42 cellular contexts compared by ENCODE assay signal in genomic region chr22:22833488-22833887, GRCh38. TPM values are rescaled to one million over a fixed set of nuclear protein-coding genes. Genes with fewer than 3 reads are reported as not detected.
"Had no signal": no experiment of that assay in that cellular context is flagged by ENCODE, and none has a peak within 500 bp of the region (broad histone marks: within the 10 kb centered on the region; RNA-seq: fewer than 3 reads in every experiment).

No MANE protein-coding gene starts in this region.

- H3K36me3 ChIP-seq: adrenal gland, ascending aorta, brain microvascular endothelial cell, breast epithelium, cardiac muscle cell had no signal

- H3K27ac ChIP-seq: adrenal gland, ascending aorta, body of pancreas, brain microvascular endothelial cell, breast epithelium, cardiac muscle cell had no signal

- H3K4me1 Mint-ChIP-seq: activated T-helper 17 cell treated with anti-CD3 and anti-CD28 coated beads, Interleukin-2, amount 50 U/mL, for 72 hours; brain had no signal

- H3K9me3 Mint-ChIP-seq: activated naive CD8-positive, alpha-beta T cell treated with anti-CD3 and anti-CD28 coated beads, Interleukin-2, amount 50 U/mL, for 24 hours; activated T-cell treated with anti-CD3 and anti-CD28 coated beads, Interleukin-2, amount 50 U/mL, for 24 hours; activated T-helper 2 cell treated with anti-CD3 and anti-CD28 coated beads, Interferon-gamma antibody, Interleukin-2, Interleukin-4, amounts not matched to agents 10 μg/mL and 5 μg/mL and 100 μg/mL, durations not matched to agents 14 hours and 24 hours and 36 hours had no signal

- DNase-seq: activated effector memory CD4-positive, alpha-beta T cell treated with anti-CD3 and anti-CD28 coated beads, Interleukin-2, amount 50 U/mL, for 16 hours; activated effector memory CD4-positive, alpha-beta T cell treated with Interleukin-2 at 50 U/mL for 16 hours; activated gamma-delta T cell; activated gamma-delta T cell treated with Interleukin-2 at 50 U/mL for 16 hours; activated naive CD4-positive, alpha-beta T cell; activated naive CD4-positive, alpha-beta T cell treated with anti-CD3 and anti-CD28 coated beads for 36 hours; activated naive CD4-positive, alpha-beta T cell treated with anti-CD3 and anti-CD28 coated beads, Interleukin-2, amount 10 ng/mL, durations not matched to agents 7 days and 5 days; activated naive CD4-positive, alpha-beta T cell treated with anti-CD3 and anti-CD28 coated beads, Interleukin-2, amount 50 U/mL, for 16 hours; activated naive CD4-positive, alpha-beta T cell treated with Interleukin-2 at 50 U/mL for 16 hours; activated naive CD8-positive, alpha-beta T cell treated with anti-CD3 and anti-CD28 coated beads for 36 hours; activated naive CD8-positive, alpha-beta T cell treated with anti-CD3 and anti-CD28 coated beads, Interleukin-2, amount 10 ng/mL, durations not matched to agents 7 days and 5 days; activated naive CD8-positive, alpha-beta T cell treated with anti-CD3 and anti-CD28 coated beads, Interleukin-2, amount 50 U/mL, for 24 hours; activated T-cell treated with anti-CD3 and anti-CD28 coated beads, Interleukin-2, amount 50 U/mL, for 1 hour; activated T-cell treated with anti-CD3 and anti-CD28 coated beads, Interleukin-2, amount 50 U/mL, for 24 hours; activated T-cell treated with anti-CD3 and anti-CD28 coated beads, Interleukin-2, amount 50 U/mL, for 4 hours; activated T-cell treated with anti-CD3 and anti-CD28 coated beads, Interleukin-2, amount 50 U/mL, for 48 hours; activated T-cell treated with anti-CD3 and anti-CD28 coated beads, Interleukin-2, amount 50 U/mL, for 72 hours; adrenal gland; amniotic stem cell; amygdala; anterior cingulate cortex; aorta; body of pancreas; brain microvascular endothelial cell; caudate nucleus; central memory CD4-positive, alpha-beta T cell; cerebellar nuclear complex had no signal

- H3K27ac Mint-ChIP-seq: activated naive CD4-positive, alpha-beta T cell treated with anti-CD3 and anti-CD28 coated beads for 36 hours; activated naive CD4-positive, alpha-beta T cell treated with anti-CD3 and anti-CD28 coated beads, Interleukin-2, amount 10 ng/mL, durations not matched to agents 7 days and 5 days; activated naive CD4-positive, alpha-beta T cell treated with anti-CD3 and anti-CD28 coated beads, Interleukin-2, amount 50 U/mL, for 24 hours; activated naive CD4-positive, alpha-beta T cell treated with anti-CD3 and anti-CD28 coated beads, Interleukin-2, amount 50 U/mL, for 72 hours; activated naive CD8-positive, alpha-beta T cell; activated naive CD8-positive, alpha-beta T cell treated with anti-CD3 and anti-CD28 coated beads for 36 hours; activated naive CD8-positive, alpha-beta T cell treated with anti-CD3 and anti-CD28 coated beads, Interleukin-2, amount 10 ng/mL, durations not matched to agents 7 days and 5 days; activated naive CD8-positive, alpha-beta T cell treated with anti-CD3 and anti-CD28 coated beads, Interleukin-2, amount 50 U/mL, for 24 hours; activated T-cell treated with anti-CD3 and anti-CD28 coated beads, Interleukin-2, amount 50 U/mL, for 24 hours; activated T-cell treated with anti-CD3 and anti-CD28 coated beads, Interleukin-2, amount 50 U/mL, for 72 hours; activated T-helper 1 cell treated with anti-CD3 and anti-CD28 coated beads, Interleukin-12 subunit alpha, Interleukin-12 subunit beta, Interleukin-2, Interleukin-4 antibody, amounts not matched to agents 30 ng/mL and 10 ng/mL and 1 ng/mL, durations not matched to agents 14 hours and 24 hours and 36 hours; activated T-helper 17 cell treated with anti-CD3 and anti-CD28 coated beads, Interleukin-2, amount 50 U/mL, for 72 hours; activated T-helper 2 cell treated with anti-CD3 and anti-CD28 coated beads, Interferon-gamma antibody, Interleukin-2, Interleukin-4, amounts not matched to agents 10 μg/mL and 5 μg/mL and 100 μg/mL, durations not matched to agents 14 hours and 24 hours and 36 hours; brain had no signal

- H3K4me1 ChIP-seq: adrenal gland, ascending aorta, body of pancreas, breast epithelium had no signal

- H3K27me3 ChIP-seq: adrenal gland, ascending aorta, body of pancreas, breast epithelium, cardiac muscle cell had no signal

- H3K9me3 ChIP-seq: adrenal gland, ascending aorta, body of pancreas had no signal

- FAIRE-seq: astrocyte, bronchial epithelial cell, colon had no signal

- H3K36me3 Mint-ChIP-seq: activated naive CD4-positive, alpha-beta T cell treated with anti-CD3 and anti-CD28 coated beads, Interleukin-2, amount 10 ng/mL, durations not matched to agents 7 days and 5 days; activated naive CD4-positive, alpha-beta T cell treated with anti-CD3 and anti-CD28 coated beads, Interleukin-2, amount 50 U/mL, for 24 hours; activated naive CD4-positive, alpha-beta T cell treated with anti-CD3 and anti-CD28 coated beads, Interleukin-2, amount 50 U/mL, for 72 hours; activated naive CD8-positive, alpha-beta T cell treated with anti-CD3 and anti-CD28 coated beads for 36 hours; brain had no signal

- ATAC-seq: activated naive CD4-positive, alpha-beta T cell treated with anti-CD3 and anti-CD28 coated beads, Interleukin-2, amount 50 U/mL, for 72 hours; activated naive CD8-positive, alpha-beta T cell treated with anti-CD3 and anti-CD28 coated beads, Interleukin-2, amount 50 U/mL, for 24 hours; activated T-cell treated with anti-CD3 and anti-CD28 coated beads, Interleukin-2, amount 50 U/mL, for 4 hours; activated T-cell treated with anti-CD3 and anti-CD28 coated beads, Interleukin-2, amount 50 U/mL, for 72 hours; activated T-helper 17 cell treated with anti-CD3 and anti-CD28 coated beads, Interleukin-2, amount 50 U/mL, for 72 hours; body of pancreas had no signal

- H3K4me3 Mint-ChIP-seq: activated naive CD4-positive, alpha-beta T cell treated with anti-CD3 and anti-CD28 coated beads for 36 hours; activated naive CD4-positive, alpha-beta T cell treated with anti-CD3 and anti-CD28 coated beads, Interleukin-2, amount 10 ng/mL, durations not matched to agents 7 days and 5 days; activated naive CD4-positive, alpha-beta T cell treated with anti-CD3 and anti-CD28 coated beads, Interleukin-2, amount 50 U/mL, for 24 hours; activated naive CD8-positive, alpha-beta T cell; activated naive CD8-positive, alpha-beta T cell treated with anti-CD3 and anti-CD28 coated beads for 36 hours; activated naive CD8-positive, alpha-beta T cell treated with anti-CD3 and anti-CD28 coated beads, Interleukin-2, amount 10 ng/mL, durations not matched to agents 7 days and 5 days; activated naive CD8-positive, alpha-beta T cell treated with anti-CD3 and anti-CD28 coated beads, Interleukin-2, amount 50 U/mL, for 24 hours; activated T-cell treated with anti-CD3 and anti-CD28 coated beads, Interleukin-2, amount 50 U/mL, for 24 hours; activated T-cell treated with anti-CD3 and anti-CD28 coated beads, Interleukin-2, amount 50 U/mL, for 4 hours; activated T-cell treated with anti-CD3 and anti-CD28 coated beads, Interleukin-2, amount 50 U/mL, for 72 hours; activated T-helper 1 cell treated with anti-CD3 and anti-CD28 coated beads, Interleukin-12 subunit alpha, Interleukin-12 subunit beta, Interleukin-2, Interleukin-4 antibody, amounts not matched to agents 30 ng/mL and 10 ng/mL and 1 ng/mL, durations not matched to agents 14 hours and 24 hours and 36 hours; activated T-helper 17 cell treated with anti-CD3 and anti-CD28 coated beads, Interleukin-2, amount 50 U/mL, for 72 hours; brain had no signal

- H3K27me3 Mint-ChIP-seq: activated naive CD4-positive, alpha-beta T cell treated with anti-CD3 and anti-CD28 coated beads, Interleukin-2, amount 50 U/mL, for 24 hours; activated naive CD8-positive, alpha-beta T cell; activated naive CD8-positive, alpha-beta T cell treated with anti-CD3 and anti-CD28 coated beads for 36 hours; activated naive CD8-positive, alpha-beta T cell treated with anti-CD3 and anti-CD28 coated beads, Interleukin-2, amount 50 U/mL, for 24 hours; activated T-cell treated with anti-CD3 and anti-CD28 coated beads, Interleukin-2, amount 50 U/mL, for 24 hours; activated T-helper 17 cell treated with anti-CD3 and anti-CD28 coated beads, Interleukin-2, amount 50 U/mL, for 72 hours had no signal

- H3K4me3 ChIP-seq: adrenal gland, ascending aorta, body of pancreas, breast epithelium, cardiac muscle cell had no signal

RNA-seq across cellular contexts. Expression of gene IGLL5, which starts 54.1 kb away (rescaled TPM):
- total RNA-seq: activated naive CD4-positive, alpha-beta T cell treated with anti-CD3 and anti-CD28 coated beads for 36 hours; activated naive CD4-positive, alpha-beta T cell treated with anti-CD3 and anti-CD28 coated beads, Interleukin-2, amount 50 U/mL, for 72 hours; activated naive CD8-positive, alpha-beta T cell treated with anti-CD3 and anti-CD28 coated beads, Interleukin-2, amount 10 ng/mL, durations not matched to agents 7 days and 5 days; activated T-cell treated with anti-CD3 and anti-CD28 coated beads, Interleukin-2, amount 50 U/mL, for 72 hours; activated T-helper 1 cell treated with anti-CD3 and anti-CD28 coated beads, Interleukin-12 subunit alpha, Interleukin-12 subunit beta, Interleukin-2, Interleukin-4 antibody, amounts not matched to agents 30 ng/mL and 10 ng/mL and 1 ng/mL, durations not matched to agents 14 hours and 24 hours and 36 hours; activated T-helper 17 cell treated with anti-CD3 and anti-CD28 coated beads, Interleukin-2, amount 50 U/mL, for 72 hours; activated T-helper 2 cell treated with anti-CD3 and anti-CD28 coated beads, Interferon-gamma antibody, Interleukin-2, Interleukin-4, amounts not matched to agents 10 μg/mL and 5 μg/mL and 100 μg/mL, durations not matched to agents 14 hours and 24 hours and 36 hours; astrocyte; bronchial epithelial cell; cardiac muscle cell; cardiac septum; cerebellum had no signal
- polyA plus RNA-seq: cardiac muscle cell had no signal
